2 cellular contexts compared by ENCODE assay signal in the genomic region with DNA sequence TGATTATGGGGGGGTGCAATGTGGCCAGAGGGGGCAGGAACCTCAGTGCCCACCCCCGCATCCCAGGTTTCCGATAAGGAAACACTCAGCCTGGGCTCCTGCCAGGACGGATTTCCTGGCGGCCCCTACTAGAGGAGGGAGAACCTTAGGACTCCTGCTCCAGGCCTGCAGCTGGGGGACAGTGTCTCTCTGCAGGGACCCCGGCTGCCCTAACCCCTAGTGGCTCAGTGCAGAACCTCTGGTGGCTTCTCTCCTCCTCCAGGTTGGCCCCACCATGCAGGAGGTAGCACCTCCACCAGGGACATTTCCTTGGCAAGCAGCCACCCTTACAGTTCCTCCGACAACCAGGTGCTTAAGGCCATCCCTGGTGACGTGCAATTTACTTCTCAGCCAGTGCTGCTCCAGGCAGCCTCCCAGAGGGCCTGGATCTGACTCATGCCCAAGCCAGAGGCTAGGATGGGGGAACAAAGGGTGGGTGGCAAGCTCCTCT.
TF ChIP-seq lines count a peak whose summit lies in the region.

No MANE protein-coding gene starts in this region.

TF ChIP-seq in IMR-90, 13 proteins besides CTCF, POLR2A, EP300 and RAD21:
- TF ChIP-seq RCOR1 (IDR thresholded peaks at IDR 0.05; ENCODE audit: insufficient replicate concordance, low read length): no peak
- no peak for TF ChIP-seq MXI1 (IDR thresholded peaks at IDR 0.05; ENCODE audit: borderline replicate concordance, low read depth, low read length)
- no peak for TF ChIP-seq NFE2L2 (IDR thresholded peaks at IDR 0.05; ENCODE audit: low read depth, low read length)
- TF ChIP-seq CEBPB (IDR thresholded peaks at IDR 0.05; ENCODE audit: low read depth, low read length): no peak
- TF ChIP-seq MAFK (IDR thresholded peaks at IDR 0.05; ENCODE audit: low read depth, low read length): no peak
- no peak for TF ChIP-seq USF2 (IDR thresholded peaks at IDR 0.05; ENCODE audit: low read depth, low read length)
- no peak for TF ChIP-seq ELK1 (IDR thresholded peaks at IDR 0.05; ENCODE audit: borderline replicate concordance, low read depth, low read length)
- TF ChIP-seq BHLHE40 (IDR thresholded peaks at IDR 0.05; ENCODE audit: low read depth, low read length): no peak

TF ChIP-seq in HepG2, 621 proteins besides CTCF, POLR2A, EP300 and RAD21:
- no peak for TF ChIP-seq JUND (CRISPR knock-in tag; IDR thresholded peaks at IDR 0.05)
- no peak for TF ChIP-seq SIN3B (IDR thresholded peaks at IDR 0.05; ENCODE audit: low read length)
- TF ChIP-seq MBD4 (IDR thresholded peaks at IDR 0.05; ENCODE audit: borderline replicate concordance, low read length): no peak
- no peak for TF ChIP-seq ZNF720 (CRISPR knock-in tag; IDR thresholded peaks at IDR 0.05)
- no peak for TF ChIP-seq GZF1 (CRISPR knock-in tag; IDR thresholded peaks at IDR 0.05)
- TF ChIP-seq CREBL2 (CRISPR knock-in tag; IDR thresholded peaks at IDR 0.05; ENCODE audit: borderline replicate concordance): no peak
TF ChIP-seq in HepG2: peak in this region for 0.
